Comparison of ENCODE assay signal across 3 cellular contexts in genomic region chr2:108870069-108870644, GRCh38.
TF ChIP-seq lines count a peak whose summit lies in the region.

No MANE protein-coding gene starts in this region.

TF ChIP-seq in SK-N-SH treated with all-trans-retinoic acid at 6 μM for 48 hours, 23 proteins besides CTCF, POLR2A, EP300 and RAD21:
- TF ChIP-seq RARB (CRISPR knock-in tag; IDR thresholded peaks at IDR 0.05) (no peak), ZNF565 (CRISPR knock-in tag; conservative IDR thresholded peaks at IDR 0.05; ENCODE audit: low read depth) (no peak), ZNF70 (CRISPR knock-in tag; IDR thresholded peaks at IDR 0.05) (no peak), ZFP3 (CRISPR knock-in tag; IDR thresholded peaks at IDR 0.05) (no peak), PPARA (CRISPR knock-in tag; IDR thresholded peaks at IDR 0.05; ENCODE audit: borderline replicate concordance) (no peak), ZFP30 (CRISPR knock-in tag; IDR thresholded peaks at IDR 0.05) (peak; percentile 69), ESRRG (CRISPR knock-in tag; IDR thresholded peaks at IDR 0.05) (no peak)
TF ChIP-seq in SK-N-SH treated with all-trans-retinoic acid at 6 μM for 48 hours: peak in this region for 1.

TF ChIP-seq in SK-N-SH, 30 proteins besides CTCF, POLR2A, EP300 and RAD21:
- TF ChIP-seq NFIC (IDR thresholded peaks at IDR 0.05; ENCODE audit: borderline replicate concordance): no peak
- TF ChIP-seq MEF2A (IDR thresholded peaks at IDR 0.05; ENCODE audit: borderline replicate concordance, low read depth): no peak
- no peak for TF ChIP-seq USF1 (IDR thresholded peaks at IDR 0.05; ENCODE audit: borderline replicate concordance, low read depth)
- TF ChIP-seq MAX (IDR thresholded peaks at IDR 0.05; ENCODE audit: low read depth): no peak
- no peak for TF ChIP-seq CHD2 (IDR thresholded peaks at IDR 0.05; ENCODE audit: low read length, partially characterized antibody)
- no peak for TF ChIP-seq ELF1 (IDR thresholded peaks at IDR 0.05)
- TF ChIP-seq RCOR1 (IDR thresholded peaks at IDR 0.05; ENCODE audit: low read length): no peak
- TF ChIP-seq ZBTB33 (IDR thresholded peaks at IDR 0.05; ENCODE audit: borderline replicate concordance, low read depth): no peak
- no peak for TF ChIP-seq RXRA (IDR thresholded peaks at IDR 0.05; ENCODE audit: borderline replicate concordance, low read depth)
- no peak for TF ChIP-seq JUND (IDR thresholded peaks at IDR 0.05)
- TF ChIP-seq IRF3 (IDR thresholded peaks at IDR 0.05; ENCODE audit: low read depth, low read length): no peak
- no peak for TF ChIP-seq EZH2phosphoT487 (IDR thresholded peaks at IDR 0.05; ENCODE audit: borderline replicate concordance, low read depth)
- no peak for TF ChIP-seq POLR2AphosphoS5 (IDR thresholded peaks at IDR 0.05; ENCODE audit: low read depth, low read length)
- no peak for TF ChIP-seq USF2 (IDR thresholded peaks at IDR 0.05; ENCODE audit: borderline replicate concordance, low read depth, low read length)
- no peak for TF ChIP-seq TCF12 (IDR thresholded peaks at IDR 0.05)

TF ChIP-seq in GM12878, 131 proteins besides CTCF, POLR2A, EP300 and RAD21:
- TF ChIP-seq CBX5 (IDR thresholded peaks at IDR 0.05; ENCODE audit: low read depth): peak; percentile 78; the same call in 1 of the 2 replicates
- no peak for TF ChIP-seq HDGF (IDR thresholded peaks at IDR 0.05)
